ENCODE assay signal across 8 cellular contexts in the genomic region with DNA sequence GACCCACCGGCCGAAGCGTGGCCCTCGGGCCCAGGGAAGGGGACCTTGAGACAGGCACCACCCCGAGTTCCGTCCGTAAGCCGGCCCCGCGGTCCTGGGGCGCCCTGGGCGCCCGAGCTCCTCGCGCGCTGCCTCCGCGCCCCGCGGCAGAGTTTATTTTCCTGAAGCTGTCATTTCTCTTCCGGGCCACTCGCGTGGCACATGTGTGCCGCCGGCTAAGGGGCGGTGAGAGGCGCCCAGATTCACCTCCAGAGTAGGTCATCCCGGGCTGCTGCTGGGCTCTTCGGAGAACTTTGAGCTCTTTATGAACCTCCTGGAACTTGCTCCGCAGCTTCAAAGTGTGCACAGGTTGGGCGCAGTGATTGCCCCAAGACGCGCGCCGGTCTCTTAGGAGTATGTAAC. TPM values are rescaled to one million over a fixed set of nuclear protein-coding genes. Genes with fewer than 3 reads are reported as not detected.
DNase-seq lines count a peak whose midpoint lies in the region; TF ChIP-seq lines count a peak whose summit lies in the region.

No MANE protein-coding gene starts in this region.

- intact Hi-C loops in Calu3 (cut with micrococcal nuclease; ENCODE audit: unreplicated experiment) (no loop called here), lower leg skin (cut with DNase I; ENCODE audit: low total_unique reads) (no loop called here)

- H3K9me3 ChIP-seq in SJCRH30 (replicated peaks) = no peaks in the 10 kb centered on the region

- peaks cover 5% of the 10 kb centered on the region; the same call in 1 of the 2 replicates for H3K36me3 ChIP-seq in SJCRH30

- no peaks in the 10 kb centered on the region for H3K9me3 Mint-ChIP-seq in Calu3 (ENCODE audit: low read depth, unreplicated experiment)
- H3K9me3 Mint-ChIP-seq in HFFc6 = no peaks in the 10 kb centered on the region
- H3K9me3 Mint-ChIP-seq in brain = no peaks in the 10 kb centered on the region
- H3K9me3 Mint-ChIP-seq in stimulated activated naive CD8-positive, alpha-beta T cell treated with anti-CD3 and anti-CD28 coated beads, Interleukin-15, Interleukin-2, amounts not matched to agents 100 ng/mL and 50 ng/mL, for 24 hours = no peaks in the 10 kb centered on the region

- H3K4me1 Mint-ChIP-seq in Calu3 (ENCODE audit: low read depth, unreplicated experiment) (peaks cover 33% of the 10 kb centered on the region), HFFc6 (ENCODE audit: low read depth) (peaks cover 33% of the 10 kb centered on the region), brain (peaks cover 40% of the 10 kb centered on the region)
- peaks cover 52% of the 10 kb centered on the region for H3K4me1 Mint-ChIP-seq in stimulated activated naive CD8-positive, alpha-beta T cell treated with anti-CD3 and anti-CD28 coated beads, Interleukin-15, Interleukin-2, amounts not matched to agents 100 ng/mL and 50 ng/mL, for 24 hours (ENCODE audit: low read depth)

- BruUV-seq in Calu3 (replicated peaks; lab: Mats Ljungman, UMichigan) = no TSS peak

- H3K27ac Mint-ChIP-seq in Calu3 (ENCODE audit: unreplicated experiment) (peak overlapping the region; percentile 77), HFFc6 (peak overlapping the region; percentile 67), brain (peak overlapping the region in 4 of 5 experiments; percentile 51 to 86 (median 59))
- peak overlapping the region; percentile 82 for H3K27ac Mint-ChIP-seq in stimulated activated naive CD8-positive, alpha-beta T cell treated with anti-CD3 and anti-CD28 coated beads, Interleukin-15, Interleukin-2, amounts not matched to agents 100 ng/mL and 50 ng/mL, for 24 hours

- H3K27ac ChIP-seq in SJCRH30 = no peak overlapping the region

- H3K27me3 Mint-ChIP-seq in Calu3 (ENCODE audit: unreplicated experiment) = no peaks in the 10 kb centered on the region
- H3K27me3 Mint-ChIP-seq in HFFc6 (ENCODE audit: insufficient read depth) = peaks cover 3% of the 10 kb centered on the region; the same call in 1 of the 2 replicates
- peaks cover 6% of the 10 kb centered on the region for H3K27me3 Mint-ChIP-seq in brain
- no peaks in the 10 kb centered on the region for H3K27me3 Mint-ChIP-seq in stimulated activated naive CD8-positive, alpha-beta T cell treated with anti-CD3 and anti-CD28 coated beads, Interleukin-15, Interleukin-2, amounts not matched to agents 100 ng/mL and 50 ng/mL, for 24 hours

- 0% methylated on average over 10 to 34 of the region's 35 CpGs for WGBS in lower leg skin, 2 donors

- DNase-seq in Calu3 (no peak), HFFc6 (no peak), SJCRH30 (no peak), lower leg skin (ENCODE audit: low spot score in 2 of 2) (no peak), NCI-H2196 (lab: John Stamatoyannopoulos, UW; ENCODE audit: unreplicated experiment) (no peak), NCI-H446 (lab: John Stamatoyannopoulos, UW) (no peak)

- peaks cover 3% of the 10 kb centered on the region; the same call in 1 of the 2 replicates for H3K4me1 ChIP-seq in SJCRH30

- H3K4me3 Mint-ChIP-seq in Calu3 (ENCODE audit: low read depth, unreplicated experiment) (peak overlapping the region; percentile 92), HFFc6 (peak overlapping the region; percentile 95), brain (peak overlapping the region; percentile 87 to 96 (median 89))
- H3K4me3 Mint-ChIP-seq in stimulated activated naive CD8-positive, alpha-beta T cell treated with anti-CD3 and anti-CD28 coated beads, Interleukin-15, Interleukin-2, amounts not matched to agents 100 ng/mL and 50 ng/mL, for 24 hours = peak overlapping the region; percentile 90

- TF ChIP-seq CTCF in Calu3 (IDR thresholded peaks at IDR 0.05; ENCODE audit: unreplicated experiment) (no peak), HFFc6 (IDR thresholded peaks at IDR 0.05) (no peak), brain (conservative IDR thresholded peaks at IDR 0.05) (no peak), lower leg skin (IDR thresholded peaks at IDR 0.05) (no peak)

- peak overlapping the region; percentile 79 for H3K4me3 ChIP-seq in SJCRH30
- peak overlapping the region; percentile 61 for H3K4me3 ChIP-seq in lower leg skin (ENCODE audit: low read depth, poor library complexity, severe bottlenecking)

- H3K27me3 ChIP-seq in SJCRH30 = no peaks in the 10 kb centered on the region

- H3K36me3 Mint-ChIP-seq in Calu3 (ENCODE audit: insufficient read depth, unreplicated experiment) (peaks cover 61% of the 10 kb centered on the region), HFFc6 (ENCODE audit: low read depth) (no peaks in the 10 kb centered on the region), brain (peaks cover 24% of the 10 kb centered on the region)
- H3K36me3 Mint-ChIP-seq in stimulated activated naive CD8-positive, alpha-beta T cell treated with anti-CD3 and anti-CD28 coated beads, Interleukin-15, Interleukin-2, amounts not matched to agents 100 ng/mL and 50 ng/mL, for 24 hours (ENCODE audit: low read depth) = peaks cover 27% of the 10 kb centered on the region

- TF ChIP-seq POLR2A in lower leg skin (IDR thresholded peaks at IDR 0.05) = no peak

- CTCF ChIA-PET in Calu3 (lab: Charles Lee) = interaction anchor here (0.6 to 1.0 kb wide), 4 partner anchors 10 to 62 kb away, joined by 3 to 5 read pairs (median 4); no protein-coding TSS in a partner anchor

RNA-seq across cellular contexts. Expression of a gene that starts 0.5 kb away (rescaled TPM):
- total RNA-seq in Calu3 (2022) = 77.2 and 85.7 TPM in 2 replicates
- 10 to 100 TPM; 37.9 to 49.3 (median 42.8) TPM for total RNA-seq in HFFc6 (2021; fragmentation: NEBNext Ultra II Directional; extraction: Animal tissue kit (Norgen Biotek cat#: 25700))
- total RNA-seq in SJCRH30 (2014; rRNA removed; shearing (Covaris generic)) = 19.2 and 21.0 TPM in 2 replicates
- 61.8 TPM for polyA plus RNA-seq in brain (ENCODE audit: insufficient read depth, low read depth, low replicate concordance)
- total RNA-seq in lower leg skin = 10 to 100 TPM; 16.5 to 32.3 (median 18.5) TPM
